ENCODE assay signal across 22 cellular contexts in the genomic region with DNA sequence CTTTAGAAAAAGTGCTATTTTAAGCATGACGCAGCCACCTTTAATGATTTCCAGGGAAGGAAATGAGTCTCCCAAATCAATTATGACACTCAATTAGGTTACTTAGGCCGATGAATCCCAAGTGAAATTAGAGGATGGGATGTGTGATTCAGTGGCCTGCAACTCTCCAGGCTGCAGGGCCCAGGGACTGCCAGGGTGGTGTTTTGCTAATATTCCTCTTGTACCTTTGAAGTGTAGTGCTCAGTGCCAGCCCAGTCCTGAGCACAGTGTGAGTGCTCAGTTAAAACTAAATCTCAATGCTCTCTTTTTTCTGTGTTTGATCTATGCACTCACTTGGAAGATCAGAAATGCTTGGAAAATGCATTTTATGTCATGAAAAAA.
"Had no signal": no experiment of that assay in that cellular context is flagged by ENCODE, and none has a peak within 500 bp of the region (broad histone marks: within the 10 kb centered on the region; RNA-seq: fewer than 3 reads in every experiment).

No MANE protein-coding gene starts in this region.

- ATAC-seq: activated CD8-positive, alpha-beta memory T cell treated with anti-CD3 and anti-CD28 coated beads, Interleukin-2, amount 10 ng/mL, durations not matched to agents 7 days and 5 days; activated CD8-positive, alpha-beta T cell treated with anti-CD3 and anti-CD28 coated beads, Interleukin-2, amount 10 ng/mL, durations not matched to agents 7 days and 5 days; activated naive CD4-positive, alpha-beta T cell treated with anti-CD3 and anti-CD28 coated beads, Interleukin-2, amount 50 U/mL, for 72 hours; effector memory CD8-positive, alpha-beta T cell; heart left ventricle; left colon; stimulated activated effector memory CD8-positive, alpha-beta T cell treated with anti-CD3 and anti-CD28 coated beads, Interleukin-12 subunit alpha, Interleukin-12 subunit beta, amount 100 ng/mL, for 72 hours had no signal

- H3K4me1 ChIP-seq: heart left ventricle, prostate gland, uterus had no signal

- H3K9me3 ChIP-seq: ovary, prostate gland, sigmoid colon, thoracic aorta, uterus had no signal

- H3K27ac ChIP-seq: heart left ventricle, ovary, prostate gland, sigmoid colon, thoracic aorta, uterus had no signal

- H3K36me3 ChIP-seq: heart left ventricle, ovary, prostate gland, sigmoid colon, thoracic aorta, uterus had no signal

- H3K4me3 ChIP-seq: heart left ventricle, ovary, prostate gland, sigmoid colon, thoracic aorta, uterus had no signal

- H3K27me3 ChIP-seq: heart left ventricle, ovary, sigmoid colon, uterus had no signal

- DNase-seq: activated CD8-positive, alpha-beta memory T cell treated with anti-CD3 and anti-CD28 coated beads, Interleukin-2, amount 10 ng/mL, durations not matched to agents 7 days and 5 days; activated CD8-positive, alpha-beta T cell treated with anti-CD3 and anti-CD28 coated beads, Interleukin-2, amount 10 ng/mL, durations not matched to agents 7 days and 5 days; activated naive CD4-positive, alpha-beta T cell; activated T-cell treated with anti-CD3 and anti-CD28 coated beads, Interleukin-2, amount 50 U/mL, for 48 hours; effector memory CD8-positive, alpha-beta T cell; heart left ventricle; hypothalamus; immature natural killer cell; kidney; left colon; mammary epithelial cell; ovary; sigmoid colon; small intestine; stimulated activated CD4-positive, alpha-beta T cell treated with anti-CD3 and anti-CD28 coated beads, Interleukin-4, amount 100 ng/mL, for 24 hours; T1000; trophoblast cell; uterus had no signal
